ENCODE assay signal across 17 cellular contexts in the genomic region with DNA sequence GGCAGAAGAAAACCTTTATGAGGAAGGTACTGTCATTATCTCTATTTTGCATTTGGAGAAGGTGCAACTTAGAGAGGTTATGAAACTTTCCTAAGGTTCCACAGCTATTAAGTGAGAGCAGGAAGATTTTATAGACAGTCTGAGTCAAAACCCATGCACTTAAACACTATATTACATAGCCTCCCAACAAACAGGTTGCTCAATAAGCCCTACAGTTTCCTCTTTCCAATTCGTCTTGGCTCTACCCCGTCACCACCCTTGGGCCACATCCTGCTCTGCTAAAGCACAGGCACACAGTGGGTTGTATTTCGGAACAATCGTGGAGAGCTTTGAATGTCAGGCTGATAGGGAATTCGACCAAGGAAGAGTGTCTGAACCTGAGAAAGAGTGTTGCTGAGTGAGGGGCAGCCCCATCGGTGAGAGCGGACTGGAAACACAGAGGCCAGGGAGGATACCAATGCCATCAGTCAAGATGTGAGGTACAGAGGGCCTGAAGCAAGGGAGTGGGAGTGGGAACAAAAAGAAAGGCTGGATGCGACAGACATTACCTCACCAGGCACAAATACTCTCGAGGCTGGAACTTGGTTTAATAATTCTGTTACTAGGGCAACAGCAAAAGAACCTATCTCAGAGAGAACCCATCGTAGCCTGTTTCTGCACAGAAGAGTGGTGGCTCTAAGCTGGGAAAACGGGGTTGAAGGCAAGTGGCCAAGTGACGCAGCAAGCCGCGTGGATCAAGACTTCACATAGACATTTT. TPM values are rescaled to one million over a fixed set of nuclear protein-coding genes. Genes with fewer than 3 reads are reported as not detected.
"Had no signal": no experiment of that assay in that cellular context is flagged by ENCODE, and none has a peak within 500 bp of the region (broad histone marks: within the 10 kb centered on the region; RNA-seq: fewer than 3 reads in every experiment).

No MANE protein-coding gene starts in this region.

- H3K4me1 ChIP-seq: body of pancreas, lower lobe of right lung had no signal

- ATAC-seq: activated CD8-positive, alpha-beta memory T cell treated with anti-CD3 and anti-CD28 coated beads, Interleukin-2, amount 10 ng/mL, durations not matched to agents 7 days and 5 days; body of pancreas; T-helper 17 cell had no signal

- H3K27ac ChIP-seq: body of pancreas, lower lobe of right lung, neutrophil, thyroid gland had no signal

- DNase-seq: activated CD4-positive, alpha-beta T cell treated with anti-CD3 and anti-CD28 coated beads, Interleukin-2, amount 50 U/mL, for 4 hours; activated CD8-positive, alpha-beta memory T cell treated with anti-CD3 and anti-CD28 coated beads, Interleukin-2, amount 10 ng/mL, durations not matched to agents 7 days and 5 days; activated effector memory CD4-positive, alpha-beta T cell treated with Interleukin-2 at 50 U/mL for 16 hours; activated T-cell treated with anti-CD3 and anti-CD28 coated beads, Interleukin-2, amount 50 U/mL, for 24 hours; body of pancreas; erythroblast; lower lobe of right lung; retina; stimulated activated CD4-positive, alpha-beta T cell treated with anti-CD3 and anti-CD28 coated beads, Interleukin-4, amount 100 ng/mL, for 1 hour; T-helper 17 cell; thyroid gland had no signal

- H3K27me3 ChIP-seq: body of pancreas, thyroid gland had no signal

- H3K4me3 ChIP-seq: body of pancreas, lower lobe of right lung, thyroid gland had no signal

- H3K9me3 ChIP-seq: body of pancreas, lower lobe of right lung, neutrophil, thyroid gland had no signal

- H3K36me3 ChIP-seq: lower lobe of right lung, neutrophil, thyroid gland had no signal

- H3K27ac Mint-ChIP-seq: activated CD8-positive, alpha-beta memory T cell treated with anti-CD3 and anti-CD28 coated beads, Interleukin-2, amount 10 ng/mL, durations not matched to agents 7 days and 5 days; activated naive CD4-positive, alpha-beta T cell treated with anti-CD3 and anti-CD28 coated beads, Interleukin-2, amount 50 U/mL, for 24 hours; activated T-cell treated with anti-CD3 and anti-CD28 coated beads, Interleukin-2, amount 50 U/mL, for 24 hours; dendritic cell treated with granulocyte-macrophage colony-stimulating factor and Interleukin-4, amounts not matched to agents 40 ng/mL and 50 ng/mL, for 4 days; mesothelial cell of epicardium; T-helper 17 cell had no signal

- H3K4me3 Mint-ChIP-seq: activated CD8-positive, alpha-beta memory T cell treated with anti-CD3 and anti-CD28 coated beads, Interleukin-2, amount 10 ng/mL, durations not matched to agents 7 days and 5 days; activated naive CD4-positive, alpha-beta T cell treated with anti-CD3 and anti-CD28 coated beads, Interleukin-2, amount 50 U/mL, for 24 hours; activated T-cell treated with anti-CD3 and anti-CD28 coated beads, Interleukin-2, amount 50 U/mL, for 24 hours; central memory CD8-positive, alpha-beta T cell; dendritic cell treated with granulocyte-macrophage colony-stimulating factor and Interleukin-4, amounts not matched to agents 40 ng/mL and 50 ng/mL, for 4 days; mesothelial cell of epicardium; T-helper 17 cell had no signal

- H3K36me3 Mint-ChIP-seq: activated CD8-positive, alpha-beta memory T cell treated with anti-CD3 and anti-CD28 coated beads, Interleukin-2, amount 10 ng/mL, durations not matched to agents 7 days and 5 days; activated naive CD4-positive, alpha-beta T cell treated with anti-CD3 and anti-CD28 coated beads, Interleukin-2, amount 50 U/mL, for 24 hours; mesothelial cell of epicardium had no signal

- H3K9me3 Mint-ChIP-seq: activated naive CD4-positive, alpha-beta T cell treated with anti-CD3 and anti-CD28 coated beads, Interleukin-2, amount 50 U/mL, for 24 hours; activated T-cell treated with anti-CD3 and anti-CD28 coated beads, Interleukin-2, amount 50 U/mL, for 24 hours; central memory CD8-positive, alpha-beta T cell; dendritic cell treated with granulocyte-macrophage colony-stimulating factor and Interleukin-4, amounts not matched to agents 40 ng/mL and 50 ng/mL, for 4 days; mesothelial cell of epicardium had no signal

- H3K4me1 Mint-ChIP-seq: activated CD8-positive, alpha-beta memory T cell treated with anti-CD3 and anti-CD28 coated beads, Interleukin-2, amount 10 ng/mL, durations not matched to agents 7 days and 5 days; activated naive CD4-positive, alpha-beta T cell treated with anti-CD3 and anti-CD28 coated beads, Interleukin-2, amount 50 U/mL, for 24 hours; central memory CD8-positive, alpha-beta T cell; mesothelial cell of epicardium; T-helper 17 cell had no signal

RNA-seq across cellular contexts. Expression of a gene that starts 6.3 kb away (rescaled TPM):
- total RNA-seq: activated CD8-positive, alpha-beta memory T cell treated with anti-CD3 and anti-CD28 coated beads, Interleukin-2, amount 10 ng/mL, durations not matched to agents 7 days and 5 days; body of pancreas; glomerular endothelial cell; mesothelial cell of epicardium; T-helper 17 cell had no signal
